Comparison of ENCODE assay signal across 17 cellular contexts in the genomic region with DNA sequence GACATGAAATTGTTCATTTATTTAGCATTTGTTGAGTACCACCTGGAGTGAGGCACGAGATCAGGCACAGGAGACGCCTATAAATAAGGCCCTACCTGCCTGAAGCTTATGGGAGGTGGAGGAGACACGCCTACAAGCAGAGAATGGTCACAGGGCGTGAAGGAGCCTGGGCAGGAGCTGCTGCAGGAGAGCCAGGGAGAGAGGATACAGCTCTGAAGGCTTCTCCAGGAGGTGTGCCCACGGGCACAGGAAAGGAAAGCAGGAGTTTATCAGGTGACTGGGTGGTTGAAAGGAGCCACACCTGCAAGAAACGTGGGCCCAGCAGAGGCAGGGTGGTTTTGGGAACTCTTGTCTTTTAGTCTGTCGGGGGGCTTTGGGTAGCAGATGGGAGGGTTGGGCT.
DNase-seq lines count a peak whose midpoint lies in the region; ATAC-seq, FAIRE-seq and TF ChIP-seq lines count a peak whose summit lies in the region.
"Had no signal": no experiment of that assay in that cellular context is flagged by ENCODE, and none has a peak within 500 bp of the region (broad histone marks: within the 10 kb centered on the region; RNA-seq: fewer than 3 reads in every experiment).

No MANE protein-coding gene starts in this region.

- peaks cover 45% of the 10 kb centered on the region for H3K36me3 Mint-ChIP-seq in activated T-cell treated with anti-CD3 and anti-CD28 coated beads, Interleukin-2, amount 50 U/mL, for 24 hours (ENCODE audit: low read depth)
- peaks cover 29% of the 10 kb centered on the region for H3K36me3 Mint-ChIP-seq in activated T-cell treated with anti-CD3 and anti-CD28 coated beads, Interleukin-2, amount 50 U/mL, for 4 hours (ENCODE audit: insufficient read depth)
- peaks cover 46% of the 10 kb centered on the region for H3K36me3 Mint-ChIP-seq in stimulated activated effector memory CD8-positive, alpha-beta T cell treated with anti-CD3 and anti-CD28 coated beads, Interleukin-12 subunit alpha, Interleukin-12 subunit beta, amount 100 ng/mL, for 72 hours

- H2AFZ ChIP-seq in K562 (ENCODE audit: low read depth, low read length): no peak overlapping the region

- H4K20me1 ChIP-seq in K562 (replicated peaks; ENCODE audit: control insufficient read depth, insufficient read depth, low read length): 0 out of 2 replicates have a peak, but pooled peaks cover 5% of the 10 kb centered on the region

- ATAC-seq in activated T-cell treated with anti-CD3 and anti-CD28 coated beads, Interleukin-2, amount 50 U/mL, for 4 hours: no peak
- ATAC-seq in HG02870 (IDR thresholded peaks at IDR 0.05; ENCODE audit: unreplicated experiment): peak; percentile 4
- no peak for ATAC-seq in K562
- no peak for ATAC-seq in stimulated activated effector memory CD8-positive, alpha-beta T cell treated with anti-CD3 and anti-CD28 coated beads, Interleukin-12 subunit alpha, Interleukin-12 subunit beta, amount 100 ng/mL, for 72 hours
- no peak for ATAC-seq in GM21717 (IDR thresholded peaks at IDR 0.05; ENCODE audit: unreplicated experiment)

- H3K4me3 ChIP-seq in K562: no peak overlapping the region
- no peak overlapping the region for H3K4me3 ChIP-seq in A673 (ENCODE audit: low read depth, low read length, poor library complexity, severe bottlenecking)
- H3K4me3 ChIP-seq: adrenal gland, cardiac muscle cell, lung had no signal

- H3K4me1 ChIP-seq in K562 (replicated peaks in 1 of 2; ENCODE audit: control insufficient read depth in 2 of 2, insufficient read depth in 2 of 2, low read length in 2 of 2): 0 out of 5 replicates have a peak, but pooled peaks cover 0 to 3% of the 10 kb centered on the region in 2 experiments
- H3K4me1 ChIP-seq in A673 (ENCODE audit: insufficient read depth, low read length, poor library complexity, severe bottlenecking): no peaks in the 10 kb centered on the region
- H3K4me1 ChIP-seq: adrenal gland had no signal

- BruUV-seq in K562 (replicated peaks; lab: Mats Ljungman, UMichigan) (no TSS peak), A673 (replicated peaks; lab: Mats Ljungman, UMichigan) (no TSS peak)

- no peaks in the 10 kb centered on the region for H3K36me3 ChIP-seq in K562 (ENCODE audit: control insufficient read depth, insufficient read depth, low read length)
- H3K36me3 ChIP-seq in A673 (ENCODE audit: insufficient read depth, low read length, poor library complexity, severe bottlenecking): no peaks in the 10 kb centered on the region
- H3K36me3 ChIP-seq: cardiac muscle cell had no signal

- no peaks in the 10 kb centered on the region for H3K9me1 ChIP-seq in K562 (ENCODE audit: control insufficient read depth, insufficient read depth, low read length)

- in situ Hi-C loops in K562 (cut with MboI): loop anchor here (10.0 kb wide), 2 partner anchors 143 to 433 kb away; no protein-coding TSS in a partner anchor

- H3K27me3 ChIP-seq in K562 (ENCODE audit: control insufficient read depth in 2 of 2, insufficient read depth in 2 of 2, low read length in 2 of 2) (peaks cover 9 to 38% of the 10 kb centered on the region in 2 experiments; a peak in 4 of 5 replicates), A673 (replicated peaks; ENCODE audit: insufficient read depth, low read depth, low read length, poor library complexity) (no peaks in the 10 kb centered on the region)
- H3K27me3 ChIP-seq: adrenal gland, cardiac muscle cell had no signal

- no peak overlapping the region for H3K9ac ChIP-seq in K562 (ENCODE audit: insufficient read depth in 1 of 2, low read depth in 2 of 2, low read length in 2 of 2)

- no peak for TF ChIP-seq EP300 in K562 (IDR thresholded peaks at IDR 0.05; ENCODE audit: low read length)

- H3K27ac ChIP-seq in K562 (ENCODE audit: extremely low read depth, low read depth, low read length) (no peak overlapping the region), A673 (ENCODE audit: low read depth, low read length, poor library complexity, severe bottlenecking) (no peak overlapping the region)
- H3K27ac ChIP-seq: adrenal gland, cardiac muscle cell had no signal

- no peaks in the 10 kb centered on the region for H3K79me2 ChIP-seq in K562 (ENCODE audit: control insufficient read depth, insufficient read depth, low read length)

- H3K27ac Mint-ChIP-seq in activated T-cell treated with anti-CD3 and anti-CD28 coated beads, Interleukin-2, amount 50 U/mL, for 24 hours: peak overlapping the region; percentile 73
- H3K27ac Mint-ChIP-seq in stimulated activated effector memory CD8-positive, alpha-beta T cell treated with anti-CD3 and anti-CD28 coated beads, Interleukin-12 subunit alpha, Interleukin-12 subunit beta, amount 100 ng/mL, for 72 hours: peak overlapping the region; percentile 93
- H3K27ac Mint-ChIP-seq: HFFc6 had no signal

- POLR2A ChIA-PET in K562 (lab: Yijun Ruan, JAX) (no interaction called here), A673 (lab: Charles Lee; ENCODE audit: low non-redundant PET) (no interaction called here)

- no peak for FAIRE-seq in K562 (lab: Jason Lieb, UNC)

- intact Hi-C loops in K562 (cut with micrococcal nuclease): no loop called here
- intact Hi-C loops in A673 (cut with micrococcal nuclease; ENCODE audit: unreplicated experiment): no loop called here

- H3K9me3 ChIP-seq in K562 (replicated peaks; ENCODE audit: control insufficient read depth, insufficient read depth, low read depth, low read length) (no peaks in the 10 kb centered on the region), A673 (ENCODE audit: low read depth, low read length, poor library complexity, severe bottlenecking) (no peaks in the 10 kb centered on the region)
- H3K9me3 ChIP-seq: adrenal gland had no signal

- no peaks in the 10 kb centered on the region for H3K27me3 Mint-ChIP-seq in activated T-cell treated with anti-CD3 and anti-CD28 coated beads, Interleukin-2, amount 50 U/mL, for 24 hours
- H3K27me3 Mint-ChIP-seq in activated T-cell treated with anti-CD3 and anti-CD28 coated beads, Interleukin-2, amount 50 U/mL, for 4 hours (ENCODE audit: low read depth): no peaks in the 10 kb centered on the region

- no peak for TF ChIP-seq POLR2A in K562 (conservative IDR thresholded peaks at IDR 0.05)

- DNase-seq in activated T-cell treated with anti-CD3 and anti-CD28 coated beads, Interleukin-2, amount 50 U/mL, for 24 hours: no peak
- DNase-seq in activated T-cell treated with anti-CD3 and anti-CD28 coated beads, Interleukin-2, amount 50 U/mL, for 4 hours: no peak
- DNase-seq in K562 (ENCODE audit: extremely low read depth in 1 of 4, low spot score in 3 of 4) (no peak), A673 (ENCODE audit: low spot score) (no peak), NCI-H1436 treated with DMSO at 0.1 percent for 48 hours (lab: John Stamatoyannopoulos, UW) (no peak)
- no peak for DNase-seq in stimulated activated effector memory CD8-positive, alpha-beta T cell treated with anti-CD3 and anti-CD28 coated beads, Interleukin-12 subunit alpha, Interleukin-12 subunit beta, amount 100 ng/mL, for 72 hours (ENCODE audit: low spot score in 2 of 2)
- DNase-seq: adrenal gland; COR-L47; effector CD4-positive, alpha-beta T cell; EL; HFFc6; NCI-H146; SW 1271 had no signal

- H3K4me1 Mint-ChIP-seq in activated T-cell treated with anti-CD3 and anti-CD28 coated beads, Interleukin-2, amount 50 U/mL, for 24 hours (ENCODE audit: low read depth): peaks cover 35% of the 10 kb centered on the region
- peaks cover 36% of the 10 kb centered on the region for H3K4me1 Mint-ChIP-seq in activated T-cell treated with anti-CD3 and anti-CD28 coated beads, Interleukin-2, amount 50 U/mL, for 4 hours (ENCODE audit: low read depth)
- H3K4me1 Mint-ChIP-seq in stimulated activated effector memory CD8-positive, alpha-beta T cell treated with anti-CD3 and anti-CD28 coated beads, Interleukin-12 subunit alpha, Interleukin-12 subunit beta, amount 100 ng/mL, for 72 hours: peaks cover 64% of the 10 kb centered on the region

- no peak for TF ChIP-seq RAD21 in K562 (CRISPR knock-in tag; conservative IDR thresholded peaks at IDR 0.05 in 1 of 2, IDR thresholded peaks at IDR 0.05 in 1 of 2)

- CTCF ChIA-PET in K562 (lab: Yijun Ruan, JAX; ENCODE audit: low intra/inter-chr PET ratio) (no interaction called here), A673 (lab: Charles Lee) (no interaction called here)

- TF ChIP-seq CTCF in K562 (IDR thresholded peaks at IDR 0.05 in 2 of 3, conservative IDR thresholded peaks at IDR 0.05 in 1 of 3; ENCODE audit: insufficient read depth in 2 of 3, low read depth in 1 of 3, low read length in 3 of 3) (no peak), A673 (conservative IDR thresholded peaks at IDR 0.05; ENCODE audit: low read depth, low read length) (no peak)

- no peak overlapping the region for H3K4me3 Mint-ChIP-seq in activated T-cell treated with anti-CD3 and anti-CD28 coated beads, Interleukin-2, amount 50 U/mL, for 24 hours
- no peak overlapping the region for H3K4me3 Mint-ChIP-seq in activated T-cell treated with anti-CD3 and anti-CD28 coated beads, Interleukin-2, amount 50 U/mL, for 4 hours
- H3K4me3 Mint-ChIP-seq in stimulated activated effector memory CD8-positive, alpha-beta T cell treated with anti-CD3 and anti-CD28 coated beads, Interleukin-12 subunit alpha, Interleukin-12 subunit beta, amount 100 ng/mL, for 72 hours: peak overlapping the region; percentile 23
- H3K4me3 Mint-ChIP-seq: HFFc6 had no signal

- no peak overlapping the region for H3K4me2 ChIP-seq in K562 (ENCODE audit: insufficient read depth, low read length)

- H3K9me3 Mint-ChIP-seq in activated T-cell treated with anti-CD3 and anti-CD28 coated beads, Interleukin-2, amount 50 U/mL, for 24 hours: no peaks in the 10 kb centered on the region
- H3K9me3 Mint-ChIP-seq in activated T-cell treated with anti-CD3 and anti-CD28 coated beads, Interleukin-2, amount 50 U/mL, for 4 hours: no peaks in the 10 kb centered on the region
- H3K9me3 Mint-ChIP-seq in stimulated activated effector memory CD8-positive, alpha-beta T cell treated with anti-CD3 and anti-CD28 coated beads, Interleukin-12 subunit alpha, Interleukin-12 subunit beta, amount 100 ng/mL, for 72 hours: no peaks in the 10 kb centered on the region
- H3K9me3 Mint-ChIP-seq: HFFc6 had no signal

- WGBS in K562 (ENCODE audit: insufficient coverage, low coverage, missing lambda C conversion rate): under 1% methylated on average over 7 of the region's 7 CpGs

TF ChIP-seq in K562, 482 proteins besides CTCF, POLR2A, EP300 and RAD21 (continues in another document):
- TF ChIP-seq, protein P1, sequence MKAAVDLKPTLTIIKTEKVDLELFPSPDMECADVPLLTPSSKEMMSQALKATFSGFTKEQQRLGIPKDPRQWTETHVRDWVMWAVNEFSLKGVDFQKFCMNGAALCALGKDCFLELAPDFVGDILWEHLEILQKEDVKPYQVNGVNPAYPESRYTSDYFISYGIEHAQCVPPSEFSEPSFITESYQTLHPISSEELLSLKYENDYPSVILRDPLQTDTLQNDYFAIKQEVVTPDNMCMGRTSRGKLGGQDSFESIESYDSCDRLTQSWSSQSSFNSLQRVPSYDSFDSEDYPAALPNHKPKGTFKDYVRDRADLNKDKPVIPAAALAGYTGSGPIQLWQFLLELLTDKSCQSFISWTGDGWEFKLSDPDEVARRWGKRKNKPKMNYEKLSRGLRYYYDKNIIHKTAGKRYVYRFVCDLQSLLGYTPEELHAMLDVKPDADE (conservative IDR thresholded peaks at IDR 0.05; ENCODE audit: control insufficient read depth, low read depth, low read length): no peak
